In genomic region chr1:59317343-59317742, GRCh38 we compare ENCODE assay signal across 16 cellular contexts. TPM values are rescaled to one million over a fixed set of nuclear protein-coding genes. Genes with fewer than 3 reads are reported as not detected.
DNase-seq lines count a peak whose midpoint lies in the region; ATAC-seq and TF ChIP-seq lines count a peak whose summit lies in the region.
"Had no signal": no experiment of that assay in that cellular context is flagged by ENCODE, and none has a peak within 500 bp of the region (broad histone marks: within the 10 kb centered on the region; RNA-seq: fewer than 3 reads in every experiment).

No MANE protein-coding gene starts in this region.

- H3K36me3 ChIP-seq in heart right ventricle: no peaks in the 10 kb centered on the region
- no peaks in the 10 kb centered on the region for H3K36me3 ChIP-seq in hepatocyte (replicated peaks; ENCODE audit: insufficient read depth, low read depth)
- no peaks in the 10 kb centered on the region for H3K36me3 ChIP-seq in osteoblast (ENCODE audit: insufficient read depth, low read length)

- TF ChIP-seq CTCF in heart right ventricle (IDR thresholded peaks at IDR 0.05) (no peak), hepatocyte (IDR thresholded peaks at IDR 0.05; ENCODE audit: poor library complexity) (no peak), osteoblast (IDR thresholded peaks at IDR 0.05; ENCODE audit: extremely low read depth, low read depth, low read length) (no peak)

- CTCF ChIA-PET in activated naive CD4-positive, alpha-beta T cell treated with anti-CD3 and anti-CD28 coated beads for 36 hours (lab: Charles Lee): interaction anchor here (1.1 kb wide), 1 partner anchor 442 kb away, joined by 3 read pairs; no protein-coding TSS in a partner anchor

- 85 to 92% methylated on average over 3 of the region's 3 CpGs for WGBS in heart right ventricle, 2 donors
- WGBS in right cardiac atrium: 85% methylated on average over 3 of the region's 3 CpGs
- 68% methylated on average over 3 of the region's 3 CpGs for WGBS in hepatocyte (ENCODE audit: low lambda C conversion rate, missing lambda C conversion rate)

- peak overlapping the region; percentile 55 for H3K4me2 ChIP-seq in hepatocyte
- H3K4me2 ChIP-seq in osteoblast (ENCODE audit: insufficient read depth, low read length): peak overlapping the region; percentile 64

- intact Hi-C loops in heart right ventricle (cut with DNase I) (loop anchor here in 1 of 10 donors (10.0 kb wide), 1 partner anchor 377 kb away; no protein-coding TSS in a partner anchor), right cardiac atrium (cut with DNase I) (no loop called here)
- intact Hi-C loops in activated naive CD4-positive, alpha-beta T cell treated with anti-CD3 and anti-CD28 coated beads for 36 hours (cut with micrococcal nuclease): no loop called here

- H2AFZ ChIP-seq in hepatocyte (no peak overlapping the region), osteoblast (ENCODE audit: low read length) (peak overlapping the region; percentile 48)

- peaks cover 0 to 28% (median 8%) of the 10 kb centered on the region in 9 donors for H3K4me1 ChIP-seq in heart right ventricle
- no peaks in the 10 kb centered on the region for H3K4me1 ChIP-seq in right cardiac atrium (ENCODE audit: control insufficient read depth, insufficient read depth, low read length)
- peaks cover 31% of the 10 kb centered on the region for H3K4me1 ChIP-seq in hepatocyte (ENCODE audit: insufficient read depth)
- peaks cover 15% of the 10 kb centered on the region for H3K4me1 ChIP-seq in osteoblast (ENCODE audit: insufficient read depth, low read length)

- H3K27ac ChIP-seq in heart right ventricle: peak overlapping the region in 7 of 10 donors; percentile 15 to 67 (median 35)
- H3K27ac ChIP-seq in right cardiac atrium (ENCODE audit: low read length): no peak overlapping the region
- H3K27ac ChIP-seq in hepatocyte: peak overlapping the region; percentile 47
- H3K27ac ChIP-seq in osteoblast (ENCODE audit: low read depth, low read length): no peak overlapping the region

- no peaks in the 10 kb centered on the region for H3K9me3 Mint-ChIP-seq in activated naive CD4-positive, alpha-beta T cell treated with anti-CD3 and anti-CD28 coated beads for 36 hours
- H3K9me3 Mint-ChIP-seq: memory B cell had no signal

- H3K4me3 Mint-ChIP-seq in activated naive CD4-positive, alpha-beta T cell treated with anti-CD3 and anti-CD28 coated beads for 36 hours: no peak overlapping the region

- H3K27me3 ChIP-seq in heart right ventricle (no peaks in the 10 kb centered on the region), right cardiac atrium (ENCODE audit: control insufficient read depth, insufficient read depth) (no peaks in the 10 kb centered on the region), hepatocyte (no peaks in the 10 kb centered on the region), osteoblast (ENCODE audit: insufficient read depth, low read length) (no peaks in the 10 kb centered on the region)

- H3K4me3 ChIP-seq in heart right ventricle: peak overlapping the region in 1 of 10 donors; percentile 7
- no peak overlapping the region for H3K4me3 ChIP-seq in right cardiac atrium (ENCODE audit: low read length)
- H3K4me3 ChIP-seq in hepatocyte: no peak overlapping the region
- peak overlapping the region; percentile 49 for H3K4me3 ChIP-seq in osteoblast (ENCODE audit: insufficient read depth, low read length)

- peaks cover 5% of the 10 kb centered on the region for H3K4me1 Mint-ChIP-seq in activated naive CD4-positive, alpha-beta T cell treated with anti-CD3 and anti-CD28 coated beads for 36 hours (ENCODE audit: low read depth)

- H3K9me3 ChIP-seq in heart right ventricle (no peaks in the 10 kb centered on the region), right cardiac atrium (ENCODE audit: control insufficient read depth, low read length) (no peaks in the 10 kb centered on the region), hepatocyte (ENCODE audit: low read depth) (no peaks in the 10 kb centered on the region), osteoblast (ENCODE audit: low read depth, low read length) (no peaks in the 10 kb centered on the region)

- H3K27me3 Mint-ChIP-seq in activated naive CD4-positive, alpha-beta T cell treated with anti-CD3 and anti-CD28 coated beads for 36 hours (ENCODE audit: low read depth): no peaks in the 10 kb centered on the region
- H3K27me3 Mint-ChIP-seq: memory B cell had no signal

- no peaks in the 10 kb centered on the region for H3K79me2 ChIP-seq in hepatocyte
- H3K79me2 ChIP-seq in osteoblast (ENCODE audit: insufficient read depth, low read length): no peaks in the 10 kb centered on the region

- H3K27ac Mint-ChIP-seq in activated naive CD4-positive, alpha-beta T cell treated with anti-CD3 and anti-CD28 coated beads for 36 hours: no peak overlapping the region
- H3K27ac Mint-ChIP-seq: memory B cell had no signal

- peaks cover 4% of the 10 kb centered on the region for H3K36me3 Mint-ChIP-seq in activated naive CD4-positive, alpha-beta T cell treated with anti-CD3 and anti-CD28 coated beads for 36 hours (ENCODE audit: low read depth)

- ATAC-seq in heart right ventricle (no peak), right cardiac atrium (no peak), HG03571 (IDR thresholded peaks at IDR 0.05; ENCODE audit: unreplicated experiment) (no peak), HG02973 (IDR thresholded peaks at IDR 0.05; ENCODE audit: unreplicated experiment) (no peak)
- ATAC-seq: SK-N-SH treated with all-trans-retinoic acid at 6 μM for 48 hours had no signal

- H3K9me2 ChIP-seq in hepatocyte (replicated peaks; ENCODE audit: insufficient read depth): no peaks in the 10 kb centered on the region

- no peak for DNase-seq in heart right ventricle
- DNase-seq in right cardiac atrium: no peak
- no peak for DNase-seq in hepatocyte (ENCODE audit: low spot score)
- no peak for DNase-seq in osteoblast (ENCODE audit: insufficient read length, low spot score, missing footprints)
- DNase-seq in NCI-H2081 (lab: John Stamatoyannopoulos, UW): no peak
- no peak for DNase-seq in activated naive CD4-positive, alpha-beta T cell treated with anti-CD3 and anti-CD28 coated beads for 36 hours
- DNase-seq: ACHN, activated gamma-delta T cell, GDM1, Kasumi-1, NCI-H1436 treated with DMSO at 0.1 percent for 48 hours, OCI-M1 had no signal

- H4K20me1 ChIP-seq in hepatocyte (ENCODE audit: insufficient read depth, poor library complexity, severe bottlenecking) (no peaks in the 10 kb centered on the region), osteoblast (ENCODE audit: insufficient read depth, low read length) (no peaks in the 10 kb centered on the region)

RNA-seq across cellular contexts. Expression of gene FGGY, which starts 20.4 kb away (rescaled TPM):
- 10 to 100 TPM; 26.3 to 51.8 (median 36.6) TPM for total RNA-seq in heart right ventricle
- 1 to 10 TPM; 3.1 to 9.5 TPM for polyA plus RNA-seq in heart right ventricle
- total RNA-seq in right cardiac atrium: 10 to 100 TPM; 17.4 to 20.5 (median 20.2) TPM
- polyA plus RNA-seq in right cardiac atrium: 10.0 TPM
- 13.8 and 20.6 TPM in 2 replicates for total RNA-seq in hepatocyte
- 18.0 and 25.5 TPM in 2 replicates for polyA plus RNA-seq in hepatocyte
- total RNA-seq in osteoblast: 17.1 and 24.6 TPM in 2 replicates
- total RNA-seq in activated naive CD4-positive, alpha-beta T cell treated with anti-CD3 and anti-CD28 coated beads for 36 hours: 10 to 100 TPM in 1 of 2 experiments, 1 to 10 TPM in 1; 9.8 to 10.9 TPM

Comparison
In these comparisons a context has a peak if more than half of its experiments do, and no peak if none do; other contexts are left out.
1. H3K27ac ChIP-seq: peak in heart right ventricle (7 of 10) and hepatocyte (single experiment); none in right cardiac atrium (single experiment) and osteoblast (single experiment).